30 cellular contexts compared by ENCODE assay signal in the genomic region with DNA sequence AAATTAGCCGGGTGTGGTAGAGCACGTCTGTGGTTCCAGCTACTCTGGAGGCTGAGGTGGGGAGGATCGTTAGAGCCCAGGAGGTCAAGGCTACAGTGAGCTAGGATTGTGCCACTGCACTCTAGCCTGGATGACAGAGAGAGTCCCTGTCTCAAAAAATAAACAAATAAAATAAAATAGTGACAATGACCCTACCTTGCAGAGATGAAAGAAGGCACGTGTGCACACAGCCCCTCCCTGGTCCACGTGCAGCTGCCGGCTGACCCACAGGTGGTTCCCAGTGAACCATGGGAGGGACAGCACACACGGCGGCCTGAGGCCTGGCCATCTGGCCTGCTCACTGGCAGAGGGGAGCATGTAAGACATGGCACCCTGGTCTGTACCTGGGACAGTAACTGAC. TPM values are rescaled to one million over a fixed set of nuclear protein-coding genes. Genes with fewer than 3 reads are reported as not detected.
"Had no signal": no experiment of that assay in that cellular context is flagged by ENCODE, and none has a peak within 500 bp of the region (broad histone marks: within the 10 kb centered on the region; RNA-seq: fewer than 3 reads in every experiment).

No MANE protein-coding gene starts in this region.

- H3K36me3 ChIP-seq: left ventricle myocardium inferior, pancreas, prostate gland, spleen, suprapubic skin, thoracic aorta, tibial artery, upper lobe of right lung had no signal

- H3K9me3 Mint-ChIP-seq: mesothelial cell of epicardium; natural killer cell; nephron progenitor cell; stimulated activated naive CD8-positive, alpha-beta T cell treated with anti-CD3 and anti-CD28 coated beads, Interleukin-15, Interleukin-2, amounts not matched to agents 100 ng/mL and 50 ng/mL, for 24 hours had no signal

- H3K36me3 Mint-ChIP-seq: mesothelial cell of epicardium, naive B cell, natural killer cell had no signal

- H3K4me3 ChIP-seq: heart right ventricle, hepatocyte, left ventricle myocardium inferior, lung, pancreas, prostate gland, sigmoid colon, spleen, suprapubic skin, thoracic aorta, tibial artery, upper lobe of right lung had no signal

- H3K79me2 ChIP-seq: hepatocyte had no signal

- H2AFZ ChIP-seq: hepatocyte had no signal

- H3K27me3 ChIP-seq: hepatocyte, pancreas, sigmoid colon had no signal

- H3K27ac ChIP-seq: heart right ventricle, hepatocyte, left ventricle myocardium inferior, pancreas, prostate gland, sigmoid colon, spleen, suprapubic skin, thoracic aorta, tibial artery, upper lobe of right lung had no signal

- FAIRE-seq: pancreas, small intestine, urothelium cell line had no signal

- H3K27ac Mint-ChIP-seq: mesothelial cell of epicardium; natural killer cell; nephron progenitor cell; stimulated activated naive CD8-positive, alpha-beta T cell treated with anti-CD3 and anti-CD28 coated beads, Interleukin-15, Interleukin-2, amounts not matched to agents 100 ng/mL and 50 ng/mL, for 24 hours had no signal

- H3K9me3 ChIP-seq: heart right ventricle, left ventricle myocardium inferior, pancreas, prostate gland, sigmoid colon, spleen, suprapubic skin, thoracic aorta, tibial artery, upper lobe of right lung had no signal

- DNase-seq: heart right ventricle; islet precursor cell; left ventricle myocardium inferior; mesendoderm; naive B cell; natural killer cell; nephron progenitor cell; nucleus accumbens; pancreas; retina; right cardiac atrium; sigmoid colon; small intestine; spleen; stimulated activated CD4-positive, alpha-beta T cell treated with anti-CD3 and anti-CD28 coated beads, Interleukin-4, amount 100 ng/mL, for 4 hours; stimulated activated CD8-positive, alpha-beta memory T cell treated with anti-CD3 and anti-CD28 coated beads, Interleukin-4, amount 100 ng/mL, for 48 hours; stimulated activated naive CD4-positive, alpha-beta T cell; tibial artery; trophoblast cell; upper lobe of right lung had no signal

- H3K4me3 Mint-ChIP-seq: mesothelial cell of epicardium; naive B cell; natural killer cell; nephron progenitor cell; stimulated activated naive CD8-positive, alpha-beta T cell treated with anti-CD3 and anti-CD28 coated beads, Interleukin-15, Interleukin-2, amounts not matched to agents 100 ng/mL and 50 ng/mL, for 24 hours had no signal

- H3K4me1 ChIP-seq: pancreas, prostate gland had no signal

- H3K4me1 Mint-ChIP-seq: mesothelial cell of epicardium, natural killer cell had no signal

- H3K4me2 ChIP-seq: hepatocyte had no signal

- ATAC-seq: heart right ventricle, natural killer cell, pancreas, right cardiac atrium, upper lobe of right lung had no signal

RNA-seq across cellular contexts. Expression of a gene that starts 4.7 kb away (rescaled TPM):
- total RNA-seq: mononuclear cell, natural killer cell had no signal

RNA-seq across cellular contexts. Expression of a gene that starts 34.5 kb away (rescaled TPM):
- total RNA-seq: kidney epithelial cell had no signal
